Comparison of ENCODE assay signal across 2 cellular contexts in the genomic region with DNA sequence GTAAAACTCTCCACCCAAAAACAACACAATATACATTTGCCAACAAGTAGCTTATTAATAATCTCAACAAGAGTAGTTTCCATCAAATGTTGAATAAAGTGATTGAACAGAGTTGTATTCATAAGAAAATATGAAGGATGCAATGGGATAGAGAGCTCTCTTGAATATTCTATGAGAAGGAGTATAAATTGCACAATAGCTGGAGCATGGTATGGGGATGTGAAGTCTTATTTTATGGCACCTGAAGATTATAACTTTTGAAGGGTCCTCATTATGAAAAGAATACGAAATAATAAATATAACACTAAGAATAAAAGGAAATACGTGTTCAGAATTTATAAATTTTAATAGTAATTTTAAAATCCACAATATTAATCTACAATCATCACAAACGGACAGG.
TF ChIP-seq lines count a peak whose summit lies in the region.

No MANE protein-coding gene starts in this region.

TF ChIP-seq in A549, 52 proteins besides CTCF, POLR2A, EP300 and RAD21:
- TF ChIP-seq NFE2L2 (conservative IDR thresholded peaks at IDR 0.05; ENCODE audit: low read length) (no peak), FOXS1 (CRISPR knock-in tag; IDR thresholded peaks at IDR 0.05) (no peak), HOXB13 (CRISPR knock-in tag; IDR thresholded peaks at IDR 0.05; ENCODE audit: low read depth) (no peak), ZSCAN20 (CRISPR knock-in tag; IDR thresholded peaks at IDR 0.05) (no peak), HDAC2 (IDR thresholded peaks at IDR 0.05) (no peak)
- TF ChIP-seq, protein P1, sequence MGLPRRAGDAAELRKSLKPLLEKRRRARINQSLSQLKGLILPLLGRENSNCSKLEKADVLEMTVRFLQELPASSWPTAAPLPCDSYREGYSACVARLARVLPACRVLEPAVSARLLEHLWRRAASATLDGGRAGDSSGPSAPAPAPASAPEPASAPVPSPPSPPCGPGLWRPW (IDR thresholded peaks at IDR 0.05): no peak

TF ChIP-seq in IMR-90, 13 proteins besides CTCF, POLR2A, EP300 and RAD21:
- peak; percentile 54; the same call in 1 of the 2 replicates for TF ChIP-seq CEBPB (IDR thresholded peaks at IDR 0.05; ENCODE audit: low read depth, low read length)
- no peak for TF ChIP-seq MAZ (IDR thresholded peaks at IDR 0.05; ENCODE audit: borderline replicate concordance, low read depth, low read length)
